In genomic region chr10:30435068-30435422, GRCh38 we compare ENCODE assay signal across 8 cellular contexts. TPM values are rescaled to one million over a fixed set of nuclear protein-coding genes. Genes with fewer than 3 reads are reported as not detected.
DNase-seq lines count a peak whose midpoint lies in the region; ATAC-seq and TF ChIP-seq lines count a peak whose summit lies in the region.

No MANE protein-coding gene starts in this region.

- peaks cover 55% of the 10 kb centered on the region for H3K36me3 Mint-ChIP-seq in activated CD4-positive, alpha-beta memory T cell treated with anti-CD3 and anti-CD28 coated beads, Interleukin-2, amount 10 ng/mL, durations not matched to agents 7 days and 5 days (ENCODE audit: low read depth)

- H3K23ac ChIP-seq in trophoblast cell (ENCODE audit: low read length), result no peak overlapping the region

- CTCF ChIA-PET in activated CD4-positive, alpha-beta memory T cell treated with anti-CD3 and anti-CD28 coated beads, Interleukin-2, amount 10 ng/mL, durations not matched to agents 7 days and 5 days (lab: Charles Lee), result interaction anchor here (7.2 kb wide), 1 partner anchor 97 kb away, joined by 67 read pairs; no protein-coding TSS in a partner anchor

- H2BK12ac ChIP-seq in trophoblast cell (ENCODE audit: low read length), result no peak overlapping the region

- H2BK120ac ChIP-seq in trophoblast cell (ENCODE audit: insufficient read depth, low read length, poor library complexity), result peak overlapping the region; percentile 64

- H3K18ac ChIP-seq in trophoblast cell (ENCODE audit: low read length), result peak overlapping the region; percentile 22

- TF ChIP-seq POLR2A in gastroesophageal sphincter (IDR thresholded peaks at IDR 0.05), result no peak

- H3K9me3 Mint-ChIP-seq in activated CD4-positive, alpha-beta memory T cell treated with anti-CD3 and anti-CD28 coated beads, Interleukin-2, amount 10 ng/mL, durations not matched to agents 7 days and 5 days, result no peaks in the 10 kb centered on the region

- no peaks in the 10 kb centered on the region for H3K27me3 ChIP-seq in HL-60 (ENCODE audit: insufficient read depth, poor library complexity, severe bottlenecking)
- H3K27me3 ChIP-seq in gastroesophageal sphincter, result no peaks in the 10 kb centered on the region
- no peaks in the 10 kb centered on the region for H3K27me3 ChIP-seq in trophoblast cell (ENCODE audit: insufficient read depth, low read length)
- H3K27me3 ChIP-seq in BE2C, result peaks cover 75% of the 10 kb centered on the region

- peak overlapping the region; percentile 86 for H3K4me2 ChIP-seq in trophoblast cell (ENCODE audit: low read length)

- peak overlapping the region; percentile 13 for H4K8ac ChIP-seq in trophoblast cell (ENCODE audit: low read depth, low read length)

- H3K4me1 ChIP-seq in gastroesophageal sphincter (peaks cover 0 to 71% (median 25%) of the 10 kb centered on the region in 3 donors), trophoblast cell (ENCODE audit: control insufficient read depth in 1 of 2, insufficient read depth in 2 of 2, low read length in 2 of 2) (peaks cover 12 to 16% of the 10 kb centered on the region in 2 experiments), BE2C (no peaks in the 10 kb centered on the region; the same call in 1 of the 2 replicates)

- no peak overlapping the region for H2AK5ac ChIP-seq in trophoblast cell (ENCODE audit: low read length)

- H4K12ac ChIP-seq in trophoblast cell (ENCODE audit: low read depth, low read length), result no peak overlapping the region

- POLR2A ChIA-PET in activated CD4-positive, alpha-beta memory T cell treated with anti-CD3 and anti-CD28 coated beads, Interleukin-2, amount 10 ng/mL, durations not matched to agents 7 days and 5 days (lab: Charles Lee), result interaction anchor here (0.6 to 10.5 kb wide), 6 partner anchors 11 to 1944 kb away, joined by 3 to 106 read pairs (median 24); no protein-coding TSS in a partner anchor

- H3K14ac ChIP-seq in trophoblast cell (ENCODE audit: low read length), result no peak overlapping the region

- peaks cover 30% of the 10 kb centered on the region for H3K79me1 ChIP-seq in trophoblast cell (ENCODE audit: low read length)

- H3K27ac ChIP-seq in HL-60 (replicated peaks) (peak overlapping the region; percentile 93), gastroesophageal sphincter (peak overlapping the region; percentile 94 to 100 (median 99)), trophoblast cell (ENCODE audit: low read depth, low read length) (peak overlapping the region; percentile 96)

- peaks cover 0 to 14% of the 10 kb centered on the region in 2 donors for H3K36me3 ChIP-seq in gastroesophageal sphincter
- H3K36me3 ChIP-seq in trophoblast cell (ENCODE audit: control insufficient read depth in 1 of 2, insufficient read depth in 2 of 2, low read length in 2 of 2), result peaks cover 0 to 5% of the 10 kb centered on the region in 2 experiments
- H3K36me3 ChIP-seq in BE2C, result no peaks in the 10 kb centered on the region

- TF ChIP-seq CTCF in HL-60 (IDR thresholded peaks at IDR 0.05; ENCODE audit: insufficient read depth, low read length) (no peak), gastroesophageal sphincter (IDR thresholded peaks at IDR 0.05) (no peak), BE2C (IDR thresholded peaks at IDR 0.05; ENCODE audit: low read depth, low read length) (no peak)

- H3K4me1 Mint-ChIP-seq in activated CD4-positive, alpha-beta memory T cell treated with anti-CD3 and anti-CD28 coated beads, Interleukin-2, amount 10 ng/mL, durations not matched to agents 7 days and 5 days, result peaks cover 62% of the 10 kb centered on the region

- H3K27me3 Mint-ChIP-seq in activated CD4-positive, alpha-beta memory T cell treated with anti-CD3 and anti-CD28 coated beads, Interleukin-2, amount 10 ng/mL, durations not matched to agents 7 days and 5 days, result no peaks in the 10 kb centered on the region

- no peak for TF ChIP-seq EP300 in gastroesophageal sphincter (IDR thresholded peaks at IDR 0.05)

- H3K79me2 ChIP-seq in trophoblast cell (ENCODE audit: control insufficient read depth, insufficient read depth, low read length, poor library complexity), result peaks cover 13% of the 10 kb centered on the region

- H3K4me3 ChIP-seq in HL-60 (replicated peaks; ENCODE audit: insufficient read depth, low read length), result peak overlapping the region; percentile 70
- H3K4me3 ChIP-seq in gastroesophageal sphincter, result peak overlapping the region; percentile 85 to 86
- H3K4me3 ChIP-seq in trophoblast cell (ENCODE audit: low read depth, low read length), result peak overlapping the region; percentile 71
- H3K4me3 ChIP-seq in BE2C (ENCODE audit: low read depth, low read length), result no peak overlapping the region

- H3K4ac ChIP-seq in trophoblast cell (ENCODE audit: low read depth, low read length), result no peak overlapping the region

- ATAC-seq in gastroesophageal sphincter, result no peak
- no peak for ATAC-seq in HG02571 (IDR thresholded peaks at IDR 0.05; ENCODE audit: unreplicated experiment)

- no peak overlapping the region for H2AFZ ChIP-seq in trophoblast cell (ENCODE audit: insufficient read depth, low read length, poor library complexity)

- H3K27ac Mint-ChIP-seq in activated CD4-positive, alpha-beta memory T cell treated with anti-CD3 and anti-CD28 coated beads, Interleukin-2, amount 10 ng/mL, durations not matched to agents 7 days and 5 days, result peak overlapping the region; percentile 76

- peak in 1 of 2 experiments; percentile 45 for DNase-seq in HL-60 (ENCODE audit: low read depth in 1 of 2, low spot score in 1 of 2)
- DNase-seq in activated CD4-positive, alpha-beta memory T cell treated with anti-CD3 and anti-CD28 coated beads, Interleukin-2, amount 10 ng/mL, durations not matched to agents 7 days and 5 days, result no peak
- peak; percentile 51 to 69 for DNase-seq in trophoblast cell
- DNase-seq in NCI-H128 (lab: John Stamatoyannopoulos, UW; ENCODE audit: unreplicated experiment), result no peak
- no peak for DNase-seq in GM19238 (ENCODE audit: insufficient read length, low spot score)
- DNase-seq in BE2C, result no peak

- 0 to 3% methylated on average over 11 to 12 of the region's 13 CpGs for WGBS in gastroesophageal sphincter (ENCODE audit: low coverage in 1 of 2), 2 donors
- WGBS in trophoblast cell (ENCODE audit: extremely low coverage, insufficient coverage, insufficient read length), result no CpG with 5 or more reads among the region's 13 CpGs

- peak overlapping the region; percentile 85 for H3K4me3 Mint-ChIP-seq in activated CD4-positive, alpha-beta memory T cell treated with anti-CD3 and anti-CD28 coated beads, Interleukin-2, amount 10 ng/mL, durations not matched to agents 7 days and 5 days

- H4K91ac ChIP-seq in trophoblast cell (ENCODE audit: low read depth, low read length), result no peak overlapping the region

- no peaks in the 10 kb centered on the region for H3K9me3 ChIP-seq in gastroesophageal sphincter
- no peaks in the 10 kb centered on the region for H3K9me3 ChIP-seq in trophoblast cell (ENCODE audit: insufficient read depth, low read depth, low read length)
- H3K9me3 ChIP-seq in BE2C, result no peaks in the 10 kb centered on the region

- peak overlapping the region; percentile 26 for H2BK5ac ChIP-seq in trophoblast cell (ENCODE audit: low read depth, low read length, poor library complexity)

- H3K9ac ChIP-seq in trophoblast cell (ENCODE audit: low read length), result no peak overlapping the region

RNA-seq across cellular contexts. Expression of gene MAP3K8, which starts 1.1 kb away (rescaled TPM):
- total RNA-seq in activated CD4-positive, alpha-beta memory T cell treated with anti-CD3 and anti-CD28 coated beads, Interleukin-2, amount 10 ng/mL, durations not matched to agents 7 days and 5 days, result 10 to 100 TPM; 39.5 to 40.3 TPM
- total RNA-seq in gastroesophageal sphincter, result 10 to 100 TPM; 18.4 to 63.8 (median 28.5) TPM
- polyA plus RNA-seq in trophoblast cell (2013), result 42.6 and 49.1 TPM in 2 replicates
- not detected for polyA plus RNA-seq in BE2C (2012; ENCODE audit: insufficient read depth, insufficient read length, low read depth)

Comparison
In these comparisons a context has a peak if more than half of its experiments do, and no peak if none do; other contexts are left out.
1. DNase-seq: peak in trophoblast cell (2 of 2); none in activated CD4-positive, alpha-beta memory T cell treated with anti-CD3 and anti-CD28 coated beads, Interleukin-2, amount 10 ng/mL, durations not matched to agents 7 days and 5 days (single experiment), NCI-H128 (single experiment), GM19238 (single experiment) and BE2C (single experiment).
2. Peak in every context shown above with its lines, with median percentiles within 50 percentile points of each other: H3K27ac ChIP-seq.